39 cellular contexts compared by ENCODE assay signal in the genomic region with DNA sequence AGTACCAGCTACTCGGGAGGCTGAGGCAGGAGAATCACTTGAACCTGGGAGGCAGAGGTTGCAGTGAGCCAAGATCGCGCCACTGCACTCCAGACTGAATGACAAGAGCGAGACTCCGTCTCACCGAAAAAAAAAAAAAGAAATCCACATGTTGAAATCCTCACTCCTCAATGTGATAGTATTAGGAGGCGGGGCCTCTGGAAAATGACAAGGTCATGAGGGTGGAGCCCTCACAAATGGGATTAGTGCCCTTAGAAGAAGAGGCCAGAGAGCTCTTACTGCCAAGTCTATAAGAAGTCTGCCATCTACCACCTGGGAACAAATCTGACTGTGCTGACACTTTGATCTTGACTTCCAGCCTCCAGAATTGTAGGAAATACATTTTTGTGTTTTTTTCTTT. TPM values are rescaled to one million over a fixed set of nuclear protein-coding genes. Genes with fewer than 3 reads are reported as not detected.
"Had no signal": no experiment of that assay in that cellular context is flagged by ENCODE, and none has a peak within 500 bp of the region (broad histone marks: within the 10 kb centered on the region; RNA-seq: fewer than 3 reads in every experiment).

No MANE protein-coding gene starts in this region.

- H3K9me3 ChIP-seq: MG63 had no signal

- H3K4me3 ChIP-seq: MG63 had no signal

- H3K27ac ChIP-seq: KMS-11 had no signal

- DNase-seq: Karpas-422, Kasumi-1, MG63, MM.1S, MV-4-11, NCI-H1048, NCI-H1092, NCI-H1092 treated with DMSO at 0.1 percent for 48 hours, NCI-H1105, NCI-H1105 treated with DMSO at 0.1 percent for 48 hours, NCI-H1417, NCI-H1417 treated with DMSO at 0.1 percent for 48 hours, NCI-H1436, NCI-H1436 treated with DMSO at 0.1 percent for 48 hours, NCI-H146, NCI-H1694, NCI-H1694 treated with DMSO at 0.1 percent for 48 hours, NCI-H187, NCI-H187 treated with DMSO at 0.1 percent for 48 hours, NCI-H1930, NCI-H2029, NCI-H2029 treated with DMSO at 0.1 percent for 48 hours, NCI-H2081, NCI-H2081 treated with DMSO at 0.1 percent for 48 hours, NCI-H2107, NCI-H2171, NCI-H2171 treated with DMSO at 0.1 percent for 48 hours, NCI-H2227 treated with DMSO at 0.1 percent for 48 hours, NCI-H226, NCI-H345, NCI-H446, NCI-H446 treated with DMSO at 0.1 percent for 48 hours, NCI-H510A, NCI-H510A treated with DMSO at 0.1 percent for 48 hours had no signal

- H3K9ac ChIP-seq: KMS-11 had no signal

- H3K27me3 ChIP-seq: MG63 had no signal

- H3K4me2 ChIP-seq: KMS-11 had no signal

- H3K36me3 ChIP-seq: MG63 had no signal

RNA-seq across cellular contexts. Expression of a gene that starts 10.6 kb away (rescaled TPM):
- total RNA-seq: LHCN-M2, M059J, MCF 10A, NCI-H460 had no signal
